20 cellular contexts compared by ENCODE assay signal in genomic region chrX:86322913-86323312, GRCh38.
DNase-seq lines count a peak whose midpoint lies in the region; ATAC-seq, FAIRE-seq and TF ChIP-seq lines count a peak whose summit lies in the region.
"Had no signal": no experiment of that assay in that cellular context is flagged by ENCODE, and none has a peak within 500 bp of the region (broad histone marks: within the 10 kb centered on the region; RNA-seq: fewer than 3 reads in every experiment).

No MANE protein-coding gene starts in this region.

- H4K20me1 ChIP-seq in PC-9 (ENCODE audit: insufficient read depth) (no peaks in the 10 kb centered on the region), HepG2 (ENCODE audit: insufficient read depth, low read length) (no peaks in the 10 kb centered on the region)

- POLR2A ChIA-PET in PC-9 (lab: Charles Lee; ENCODE audit: unreplicated experiment) (no interaction called here), HepG2 (lab: Yijun Ruan, JAX) (no interaction called here)

- intact Hi-C loops in PC-9 (cut with micrococcal nuclease; ENCODE audit: unreplicated experiment) = no loop called here
- intact Hi-C loops in HepG2 (cut with micrococcal nuclease; ENCODE audit: unreplicated experiment) = loop anchor here (1.0 to 10.0 kb wide), 3 partner anchors 132 to 623 kb away; no protein-coding TSS in a partner anchor

- H3K4me2 ChIP-seq in PC-9 = no peak overlapping the region
- H3K4me2 ChIP-seq in HepG2 (ENCODE audit: low read depth, low read length) = peak overlapping the region; percentile 47; the same call in 1 of the 2 replicates

- CTCF ChIA-PET in PC-9 (lab: Charles Lee) (no interaction called here), HepG2 (lab: Yijun Ruan, JAX; ENCODE audit: low intra/inter-chr PET ratio, low total read pairs) (interaction anchor here (1.9 kb wide), 1 partner anchor 623 kb away, joined by 10 read pairs; no protein-coding TSS in a partner anchor)

- H3K27ac ChIP-seq in PC-9 (no peak overlapping the region), HepG2 (ENCODE audit: extremely low read length, insufficient read depth, low read length) (no peak overlapping the region)
- H3K27ac ChIP-seq: GM23248, SJSA1 had no signal

- TF ChIP-seq EP300 in HepG2 (IDR thresholded peaks at IDR 0.05; ENCODE audit: low read depth in 2 of 2, low read length in 2 of 2) = no peak
- TF ChIP-seq EP300 in HepG2 (CRISPR knock-in tag; IDR thresholded peaks at IDR 0.05; ENCODE audit: borderline replicate concordance) = no peak

- TF ChIP-seq CTCF in PC-9 (conservative IDR thresholded peaks at IDR 0.05) = 0 out of 2 replicates have a peak, but pooled peaks have one; percentile 22
- peak; percentile 80 for TF ChIP-seq CTCF in HepG2 (CRISPR knock-in tag; IDR thresholded peaks at IDR 0.05)
- TF ChIP-seq CTCF in foreskin fibroblast (IDR thresholded peaks at IDR 0.05; ENCODE audit: low read depth, low read length) = no peak

- no peaks in the 10 kb centered on the region for H3K9me2 ChIP-seq in PC-9 (ENCODE audit: insufficient read depth)

- no peak overlapping the region for H3K27ac Mint-ChIP-seq in stimulated activated naive CD8-positive, alpha-beta T cell treated with anti-CD3 and anti-CD28 coated beads, Interleukin-15, amount 100 ng/mL, for 72 hours
- H3K27ac Mint-ChIP-seq: B cell, T-helper 17 cell had no signal

- H3K9me3 Mint-ChIP-seq in stimulated activated naive CD8-positive, alpha-beta T cell treated with anti-CD3 and anti-CD28 coated beads, Interleukin-15, amount 100 ng/mL, for 72 hours = peaks cover 0 to 4% of the 10 kb centered on the region in 2 donors

- H3K36me3 ChIP-seq in PC-9 (ENCODE audit: low read depth) (no peaks in the 10 kb centered on the region), HepG2 (replicated peaks in 1 of 2; ENCODE audit: control insufficient read depth in 1 of 2, insufficient read depth in 2 of 2, low read length in 2 of 2) (no peaks in the 10 kb centered on the region)
- H3K36me3 ChIP-seq: SJSA1 had no signal

- H2AFZ ChIP-seq in PC-9 = no peak overlapping the region
- no peak overlapping the region for H2AFZ ChIP-seq in HepG2 (ENCODE audit: low read length)
- H2AFZ ChIP-seq: GM23248 had no signal

- H3K4me3 Mint-ChIP-seq in stimulated activated naive CD8-positive, alpha-beta T cell treated with anti-CD3 and anti-CD28 coated beads, Interleukin-15, amount 100 ng/mL, for 72 hours = no peak overlapping the region
- H3K4me3 Mint-ChIP-seq: B cell, T-helper 17 cell had no signal

- H3K79me2 ChIP-seq in PC-9 (ENCODE audit: low read depth) = no peaks in the 10 kb centered on the region
- H3K79me2 ChIP-seq in HepG2 (ENCODE audit: insufficient read depth, low read length) = no peaks in the 10 kb centered on the region

- 0% methylated on average over 2 of the region's 3 CpGs for WGBS in HepG2 (ENCODE audit: low lambda C conversion rate)

- H3K9me3 ChIP-seq in PC-9 (ENCODE audit: insufficient read depth, low read depth) = no peaks in the 10 kb centered on the region
- H3K9me3 ChIP-seq in HepG2 (ENCODE audit: low read length) = no peaks in the 10 kb centered on the region
- H3K9me3 ChIP-seq: SJSA1 had no signal

- DNase-seq in DMS53 (lab: John Stamatoyannopoulos, UW) (peak; percentile 4), DMS53 treated with DMSO at 0.1 percent for 48 hours (lab: John Stamatoyannopoulos, UW; ENCODE audit: unreplicated experiment) (no peak), HT-29 (ENCODE audit: low spot score) (peak; percentile 38), PC-9 (no peak), HepG2 (ENCODE audit: low spot score) (peak; percentile 23), SW480 (ENCODE audit: low spot score) (no peak), foreskin fibroblast (no peak)
- DNase-seq in stimulated activated naive CD8-positive, alpha-beta T cell treated with anti-CD3 and anti-CD28 coated beads, Interleukin-15, amount 100 ng/mL, for 72 hours = no peak
- DNase-seq: 8988T, GF-D8, GM23248, NCI-H1092 treated with DMSO at 0.1 percent for 48 hours, NCI-H1694, NCI-H2107, NCI-H226, RPMI8226, T-helper 17 cell had no signal

- TF ChIP-seq RAD21 in HepG2 (CRISPR knock-in tag; IDR thresholded peaks at IDR 0.05) = 0 out of 2 replicates have a peak, but pooled peaks have one; percentile 60

- H3K4me1 Mint-ChIP-seq in stimulated activated naive CD8-positive, alpha-beta T cell treated with anti-CD3 and anti-CD28 coated beads, Interleukin-15, amount 100 ng/mL, for 72 hours = no peaks in the 10 kb centered on the region
- H3K4me1 Mint-ChIP-seq: B cell, T-helper 17 cell had no signal

- FAIRE-seq in HepG2 (lab: Jason Lieb, UNC) = peak; percentile 95
- FAIRE-seq: GM19239 had no signal

- no peak overlapping the region for H3K9ac ChIP-seq in HepG2 (ENCODE audit: insufficient read depth, low read depth, low read length)
- H3K9ac ChIP-seq: GM23248 had no signal

- BruUV-seq in PC-9 (replicated peaks; lab: Mats Ljungman, UMichigan) (no TSS peak), HepG2 (replicated peaks; lab: Mats Ljungman, UMichigan) (no TSS peak)

- no peaks in the 10 kb centered on the region for H3K27me3 Mint-ChIP-seq in stimulated activated naive CD8-positive, alpha-beta T cell treated with anti-CD3 and anti-CD28 coated beads, Interleukin-15, amount 100 ng/mL, for 72 hours
- H3K27me3 Mint-ChIP-seq: B cell, T-helper 17 cell had no signal

- in situ Hi-C loops in HepG2 (cut with HindIII; ENCODE audit: extremely low pct_ligation_motif_present, low pct_unique_long_range_greater_than_20kb) = no loop called here

- H3K4me1 ChIP-seq in PC-9 (replicated peaks; ENCODE audit: insufficient read depth) = no peaks in the 10 kb centered on the region
- H3K4me1 ChIP-seq in HepG2 (ENCODE audit: insufficient read depth, low read length) = no peaks in the 10 kb centered on the region
- H3K4me1 ChIP-seq: SJSA1 had no signal

- ATAC-seq in HepG2 = peak; percentile 94
- ATAC-seq in stimulated activated naive CD8-positive, alpha-beta T cell treated with anti-CD3 and anti-CD28 coated beads, Interleukin-15, amount 100 ng/mL, for 72 hours = no peak
- ATAC-seq: T-helper 17 cell had no signal

- no peaks in the 10 kb centered on the region for H3F3A ChIP-seq in PC-9 (ENCODE audit: insufficient read depth, low read depth)

- no peak for TF ChIP-seq POLR2A in HepG2 (IDR thresholded peaks at IDR 0.05; ENCODE audit: insufficient read depth in 1 of 2, low read depth in 2 of 2, low read length in 2 of 2)

- H3K27me3 ChIP-seq in PC-9 (ENCODE audit: insufficient read depth, low read depth) = no peaks in the 10 kb centered on the region
- no peaks in the 10 kb centered on the region for H3K27me3 ChIP-seq in HepG2 (ENCODE audit: control insufficient read depth in 1 of 2, insufficient read depth in 2 of 2, low read length in 2 of 2)
- H3K27me3 ChIP-seq: SJSA1 had no signal

- H3K4me3 ChIP-seq in PC-9 (no peak overlapping the region), HepG2 (replicated peaks in 1 of 3; ENCODE audit: insufficient read depth in 1 of 3, low read depth in 2 of 3, low read length in 3 of 3) (no peak overlapping the region), foreskin fibroblast (ENCODE audit: low read depth in 1 of 2, low read length in 2 of 2) (no peak overlapping the region)
- H3K4me3 ChIP-seq: GM23248, SJSA1 had no signal

TF ChIP-seq in HepG2, 621 proteins besides CTCF, POLR2A, EP300 and RAD21 (continues in another document):
- TF ChIP-seq NCOA2 (CRISPR knock-in tag; IDR thresholded peaks at IDR 0.05) (no peak), STAT5B (CRISPR knock-in tag; IDR thresholded peaks at IDR 0.05) (no peak), ETV5 (CRISPR knock-in tag; IDR thresholded peaks at IDR 0.05; ENCODE audit: borderline replicate concordance) (no peak)

Comparison
In these comparisons a context has a peak if more than half of its experiments do, and no peak if none do; other contexts are left out.
1. DNase-seq: peak in DMS53 (single experiment), HT-29 (single experiment) and HepG2 (single experiment); none in DMS53 treated with DMSO at 0.1 percent for 48 hours (single experiment), PC-9 (0 of 2), SW480 (single experiment), foreskin fibroblast (0 of 2) and stimulated activated naive CD8-positive, alpha-beta T cell treated with anti-CD3 and anti-CD28 coated beads, Interleukin-15, amount 100 ng/mL, for 72 hours (0 of 2).